In genomic region chr12:26573212-26573909, GRCh38 we compare ENCODE assay signal across 2 cellular contexts.
TF ChIP-seq lines count a peak whose summit lies in the region.

No MANE protein-coding gene starts in this region.

TF ChIP-seq in IMR-90, 13 proteins besides CTCF, POLR2A, EP300 and RAD21 (continued from another document):
- TF ChIP-seq MXI1 (IDR thresholded peaks at IDR 0.05; ENCODE audit: borderline replicate concordance, low read depth, low read length): no peak
- no peak for TF ChIP-seq ELK1 (IDR thresholded peaks at IDR 0.05; ENCODE audit: borderline replicate concordance, low read depth, low read length)
- TF ChIP-seq BHLHE40 (IDR thresholded peaks at IDR 0.05; ENCODE audit: low read depth, low read length): no peak
- TF ChIP-seq MAZ (IDR thresholded peaks at IDR 0.05; ENCODE audit: borderline replicate concordance, low read depth, low read length): no peak
- no peak for TF ChIP-seq CHD1 (IDR thresholded peaks at IDR 0.05; ENCODE audit: low read depth, low read length)
- TF ChIP-seq RCOR1 (IDR thresholded peaks at IDR 0.05; ENCODE audit: insufficient replicate concordance, low read length): no peak
- no peak for TF ChIP-seq SMC3 (IDR thresholded peaks at IDR 0.05; ENCODE audit: low read depth, low read length)
- TF ChIP-seq RFX5 (IDR thresholded peaks at IDR 0.05; ENCODE audit: low read depth, low read length): no peak
- no peak for TF ChIP-seq FOS (IDR thresholded peaks at IDR 0.05; ENCODE audit: low read depth, low read length)
- TF ChIP-seq MAFK (IDR thresholded peaks at IDR 0.05; ENCODE audit: low read depth, low read length): no peak

TF ChIP-seq in WTC11, 78 proteins besides CTCF, POLR2A, EP300 and RAD21 (continued from another document):
- no peak for TF ChIP-seq GABPB1 (CRISPR knock-in tag; IDR thresholded peaks at IDR 0.05)
